11 cellular contexts compared by ENCODE assay signal in the genomic region with DNA sequence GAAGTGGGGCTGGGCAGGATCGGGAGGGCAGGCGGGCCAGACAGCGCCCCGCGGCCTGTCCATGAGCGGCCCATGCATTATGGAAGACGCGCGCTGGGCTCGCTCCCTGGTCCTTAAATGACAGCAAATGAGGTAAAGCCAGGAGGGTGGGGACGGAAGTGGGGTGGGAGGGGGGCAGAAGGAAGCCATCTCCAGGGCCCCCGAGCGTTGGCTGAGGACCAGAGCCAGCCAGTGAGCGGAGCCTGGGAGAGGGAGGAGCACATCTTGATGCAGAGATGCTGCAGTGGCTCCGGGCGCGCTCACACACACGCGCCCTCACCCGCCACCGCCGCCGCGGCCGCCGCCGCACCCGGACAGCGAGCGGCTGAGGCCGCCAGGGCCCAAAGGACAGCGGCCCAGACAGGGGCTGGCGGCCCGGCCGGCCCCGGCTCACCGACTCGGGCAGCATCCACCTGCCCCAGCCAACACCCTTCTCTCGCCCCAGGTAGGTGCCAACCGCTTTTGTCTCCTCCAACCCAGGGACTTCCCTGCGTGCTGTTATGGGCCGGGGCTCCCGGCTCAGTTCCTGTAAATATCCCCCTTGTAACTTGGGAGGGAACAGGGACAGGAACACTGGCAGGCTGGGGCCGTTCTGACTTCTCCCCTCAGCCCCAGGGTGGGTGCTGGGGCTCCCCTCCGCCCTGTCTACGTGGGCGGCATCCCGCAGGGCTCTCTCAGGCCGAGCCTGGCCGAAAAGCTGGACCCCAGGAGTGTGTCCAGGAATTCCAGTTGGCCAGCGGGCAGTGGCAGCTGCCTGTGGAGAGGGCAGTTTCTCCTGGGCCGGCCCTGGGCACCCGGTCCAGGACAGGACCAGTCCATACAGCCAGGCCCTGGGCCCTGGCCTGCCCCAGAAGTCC. TPM values are rescaled to one million over a fixed set of nuclear protein-coding genes. Genes with fewer than 3 reads are reported as not detected.
DNase-seq lines count a peak whose midpoint lies in the region; ATAC-seq and FAIRE-seq lines count a peak whose summit lies in the region.
"Had no signal": no experiment of that assay in that cellular context is flagged by ENCODE, and none has a peak within 500 bp of the region (broad histone marks: within the 10 kb centered on the region; RNA-seq: fewer than 3 reads in every experiment).

A gene with protein sequence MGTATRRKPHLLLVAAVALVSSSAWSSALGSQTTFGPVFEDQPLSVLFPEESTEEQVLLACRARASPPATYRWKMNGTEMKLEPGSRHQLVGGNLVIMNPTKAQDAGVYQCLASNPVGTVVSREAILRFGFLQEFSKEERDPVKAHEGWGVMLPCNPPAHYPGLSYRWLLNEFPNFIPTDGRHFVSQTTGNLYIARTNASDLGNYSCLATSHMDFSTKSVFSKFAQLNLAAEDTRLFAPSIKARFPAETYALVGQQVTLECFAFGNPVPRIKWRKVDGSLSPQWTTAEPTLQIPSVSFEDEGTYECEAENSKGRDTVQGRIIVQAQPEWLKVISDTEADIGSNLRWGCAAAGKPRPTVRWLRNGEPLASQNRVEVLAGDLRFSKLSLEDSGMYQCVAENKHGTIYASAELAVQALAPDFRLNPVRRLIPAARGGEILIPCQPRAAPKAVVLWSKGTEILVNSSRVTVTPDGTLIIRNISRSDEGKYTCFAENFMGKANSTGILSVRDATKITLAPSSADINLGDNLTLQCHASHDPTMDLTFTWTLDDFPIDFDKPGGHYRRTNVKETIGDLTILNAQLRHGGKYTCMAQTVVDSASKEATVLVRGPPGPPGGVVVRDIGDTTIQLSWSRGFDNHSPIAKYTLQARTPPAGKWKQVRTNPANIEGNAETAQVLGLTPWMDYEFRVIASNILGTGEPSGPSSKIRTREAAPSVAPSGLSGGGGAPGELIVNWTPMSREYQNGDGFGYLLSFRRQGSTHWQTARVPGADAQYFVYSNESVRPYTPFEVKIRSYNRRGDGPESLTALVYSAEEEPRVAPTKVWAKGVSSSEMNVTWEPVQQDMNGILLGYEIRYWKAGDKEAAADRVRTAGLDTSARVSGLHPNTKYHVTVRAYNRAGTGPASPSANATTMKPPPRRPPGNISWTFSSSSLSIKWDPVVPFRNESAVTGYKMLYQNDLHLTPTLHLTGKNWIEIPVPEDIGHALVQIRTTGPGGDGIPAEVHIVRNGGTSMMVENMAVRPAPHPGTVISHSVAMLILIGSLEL (plus strand): TSS at position 302 of the 896 bp plus-strand sequence. CDS start 9,974 bp downstream, outside the sequence.

- H3K9me3 ChIP-seq in HUES64 (ENCODE audit: insufficient read depth, low read depth, low read length) = no peaks in the 10 kb centered on the region

- peak within 1 kb of the TSS; percentile 47 for H3K4me3 ChIP-seq in HUES64 (ENCODE audit: low read length)
- H3K4me3 ChIP-seq: cardiac muscle cell had no signal

- H3K36me3 ChIP-seq in HUES64 (ENCODE audit: insufficient read depth, low read length) = no peaks in the 10 kb centered on the region
- H3K36me3 ChIP-seq: cardiac muscle cell had no signal

- peaks cover 25% of the 10 kb centered on the region for H3K4me1 ChIP-seq in HUES64 (ENCODE audit: insufficient read depth, low read length)

- DNase-seq in AG20443 (ENCODE audit: low spot score) (peak; percentile 45), anterior cingulate cortex (lab: John Stamatoyannopoulos, UW) (peak in 55 of 58 donors; percentile 13 to 93 (median 81)), inferior parietal cortex (ENCODE audit: extremely low spot score) (peak; percentile 79), NCI-H2107 treated with DMSO at 0.1 percent for 48 hours (lab: John Stamatoyannopoulos, UW; ENCODE audit: unreplicated experiment) (no peak), urothelium cell line (ENCODE audit: low spot score) (no peak), NCI-H2107 (lab: John Stamatoyannopoulos, UW) (no peak)
- DNase-seq: AML-193 had no signal

- no peak for ATAC-seq in GM18873 (IDR thresholded peaks at IDR 0.05; ENCODE audit: low FRiP score, unreplicated experiment)
- ATAC-seq: stimulated activated memory B cell treated with anti-CD40 and anti-IgM and Interleukin-4, amounts not matched to agents 10 μg/mL and 1 μg/mL and 100 μg/mL, for 72 hours had no signal

- H3K27ac ChIP-seq in HUES64 (ENCODE audit: low read depth, low read length) = no peak within 1 kb of the TSS
- H3K27ac ChIP-seq: cardiac muscle cell had no signal

- H3K9ac ChIP-seq in HUES64 (ENCODE audit: low read depth, low read length) = no peak within 1 kb of the TSS

- 12% methylated on average over 53 of the region's 53 CpGs for WGBS in HUES64

- no peak for FAIRE-seq in urothelium cell line (lab: Jason Lieb, UNC)

- peaks cover 58% of the 10 kb centered on the region for H3K27me3 ChIP-seq in HUES64 (ENCODE audit: insufficient read depth, low read length)

RNA-seq across cellular contexts. Expression of the gene that starts here (rescaled TPM):
- polyA plus RNA-seq in HUES64 (2013, experiment 1 of 2) = 2.1 TPM
- polyA plus RNA-seq in HUES64 (2013, experiment 2 of 2) = 2.1 TPM
- polyA plus RNA-seq: cardiac muscle cell had no signal

Comparison
In these comparisons a context has a peak if more than half of its experiments do, and no peak if none do; other contexts are left out.
1. DNase-seq: peak in AG20443 (single experiment), anterior cingulate cortex (55 of 58) and inferior parietal cortex (single experiment); none in NCI-H2107 treated with DMSO at 0.1 percent for 48 hours (single experiment), urothelium cell line (single experiment) and NCI-H2107 (single experiment).